ENCODE assay signal across 21 cellular contexts in genomic region chr17:31753011-31753410, GRCh38.
"Had no signal": no experiment of that assay in that cellular context is flagged by ENCODE, and none has a peak within 500 bp of the region (broad histone marks: within the 10 kb centered on the region; RNA-seq: fewer than 3 reads in every experiment).

No MANE protein-coding gene starts in this region.

- H3K9me3 ChIP-seq: esophagus squamous epithelium, left lung, lower lobe of right lung, sigmoid colon had no signal

- H3K36me3 ChIP-seq: esophagus squamous epithelium, left lung, lower lobe of right lung, sigmoid colon had no signal

- H3K4me3 Mint-ChIP-seq: memory B cell; naive thymus-derived CD8-positive, alpha-beta T cell; type B pancreatic cell had no signal

- H3K9me3 Mint-ChIP-seq: memory B cell, type B pancreatic cell had no signal

- ATAC-seq: foreskin keratinocyte; left lung; lower lobe of right lung; naive thymus-derived CD8-positive, alpha-beta T cell had no signal

- H3K4me3 ChIP-seq: dorsolateral prefrontal cortex, esophagus squamous epithelium, left lung, lower lobe of right lung, sigmoid colon, skin epidermis had no signal

- H3K27me3 Mint-ChIP-seq: memory B cell; naive thymus-derived CD8-positive, alpha-beta T cell; type B pancreatic cell had no signal

- H3K4me1 ChIP-seq: foreskin keratinocyte, left lung, lower lobe of right lung had no signal

- H3K27ac ChIP-seq: dorsolateral prefrontal cortex, epithelial cell of prostate, esophagus squamous epithelium, foreskin keratinocyte, left lung, lower lobe of right lung, sigmoid colon, skin epidermis had no signal

- H3K4me1 Mint-ChIP-seq: memory B cell; naive thymus-derived CD8-positive, alpha-beta T cell had no signal

- H3K27me3 ChIP-seq: dorsolateral prefrontal cortex, esophagus squamous epithelium, foreskin keratinocyte, left lung, sigmoid colon had no signal

- FAIRE-seq: colon, islet of Langerhans, urothelium cell line had no signal

- DNase-seq: cerebellar nuclear complex; dorsolateral prefrontal cortex; effector CD8-positive, alpha-beta T cell; esophagus squamous epithelium; foreskin keratinocyte; hippocampal formation; kidney glomerular epithelial cell; left lung; lower lobe of right lung; naive thymus-derived CD8-positive, alpha-beta T cell; posterior cingulate gyrus; sigmoid colon; stimulated activated CD4-positive, alpha-beta T cell treated with anti-CD3 and anti-CD28 coated beads, Interleukin-12 subunit alpha, Interleukin-12 subunit beta, amount 100 ng/mL, for 4 hours; stimulated activated naive CD4-positive, alpha-beta T cell treated with Interleukin-2 at 50 U/mL for 16 hours had no signal

- H3K36me3 Mint-ChIP-seq: naive thymus-derived CD8-positive, alpha-beta T cell; type B pancreatic cell had no signal

- H3K27ac Mint-ChIP-seq: memory B cell, type B pancreatic cell had no signal
